8 cellular contexts compared by ENCODE assay signal in genomic region chr11:64226507-64227051, GRCh38. TPM values are rescaled to one million over a fixed set of nuclear protein-coding genes. Genes with fewer than 3 reads are reported as not detected.
A peak's percentile ranks its signal among the peaks of the same experiment; 100 is the strongest.
DNase-seq lines count a peak whose midpoint lies in the region; ATAC-seq and TF ChIP-seq lines count a peak whose summit lies in the region.

No MANE protein-coding gene starts in this region.

- H3K4me3 Mint-ChIP-seq in T-helper 1 cell treated with Interleukin-12 subunit alpha and Interleukin-12 subunit beta and Interleukin-4 antibody, amounts not matched to agents 30 μg/mL and 1 μg/mL, for 36 hours: peak overlapping the region; percentile 88

- H3K79me2 ChIP-seq in Karpas-422 (ENCODE audit: low read length): peaks cover 16% of the 10 kb centered on the region

- no peaks in the 10 kb centered on the region for H3K9me3 ChIP-seq in Karpas-422 (ENCODE audit: low read length)
- H3K9me3 ChIP-seq in breast epithelium: no peaks in the 10 kb centered on the region

- no peaks in the 10 kb centered on the region for H3K36me3 ChIP-seq in Karpas-422 (ENCODE audit: insufficient read depth, low read length)
- no peaks in the 10 kb centered on the region for H3K36me3 ChIP-seq in breast epithelium

- intact Hi-C loops in breast epithelium (cut with DNase I; ENCODE audit: low total_unique reads): no loop called here

- TF ChIP-seq CTCF in breast epithelium (IDR thresholded peaks at IDR 0.05): no peak

- H3K27ac Mint-ChIP-seq in T-helper 1 cell treated with Interleukin-12 subunit alpha and Interleukin-12 subunit beta and Interleukin-4 antibody, amounts not matched to agents 30 μg/mL and 1 μg/mL, for 36 hours: peak overlapping the region; percentile 86

- H3K27me3 ChIP-seq in Karpas-422 (ENCODE audit: low read length) (no peaks in the 10 kb centered on the region), breast epithelium (no peaks in the 10 kb centered on the region), layer of hippocampus (ENCODE audit: control insufficient read depth, insufficient read depth, low read length) (no peaks in the 10 kb centered on the region)

- H3K36me3 Mint-ChIP-seq in T-helper 1 cell treated with Interleukin-12 subunit alpha and Interleukin-12 subunit beta and Interleukin-4 antibody, amounts not matched to agents 30 μg/mL and 1 μg/mL, for 36 hours (ENCODE audit: low read depth): no peaks in the 10 kb centered on the region

- H3K4me2 ChIP-seq in Karpas-422 (ENCODE audit: low read depth, low read length, poor library complexity, severe bottlenecking): peak overlapping the region; percentile 100

- DNase-seq in NCI-H82 (lab: John Stamatoyannopoulos, UW) (peak; percentile 49), NCI-H82 treated with DMSO at 0.1 percent for 48 hours (lab: John Stamatoyannopoulos, UW; ENCODE audit: unreplicated experiment) (no peak), Karpas-422 (peak; percentile 93), breast epithelium (ENCODE audit: low spot score in 2 of 2) (no peak)
- peak; percentile 24 to 63 (median 44) for DNase-seq in stimulated activated naive CD4-positive, alpha-beta T cell (lab: John Stamatoyannopoulos, UW)

- peak overlapping the region; percentile 100 for H3K9ac ChIP-seq in Karpas-422 (ENCODE audit: low read length)

- H3K4me3 ChIP-seq in Karpas-422 (ENCODE audit: low read length) (peak overlapping the region; percentile 99), breast epithelium (peak overlapping the region; percentile 53 to 89 (median 87))

- H3K27ac ChIP-seq in Karpas-422 (ENCODE audit: low read length): peak overlapping the region; percentile 87
- H3K27ac ChIP-seq in breast epithelium: peak overlapping the region; percentile 91 to 95
- peak overlapping the region; percentile 90 for H3K27ac ChIP-seq in layer of hippocampus (ENCODE audit: low read depth, low read length)

- H3K9me2 ChIP-seq in Karpas-422 (replicated peaks; ENCODE audit: insufficient read depth, low read length): no peaks in the 10 kb centered on the region

- H3K27me3 Mint-ChIP-seq in T-helper 1 cell treated with Interleukin-12 subunit alpha and Interleukin-12 subunit beta and Interleukin-4 antibody, amounts not matched to agents 30 μg/mL and 1 μg/mL, for 36 hours (ENCODE audit: low read depth): no peaks in the 10 kb centered on the region

- ATAC-seq in GM19023 (IDR thresholded peaks at IDR 0.05; ENCODE audit: unreplicated experiment): no peak

- no peak overlapping the region for H2AFZ ChIP-seq in Karpas-422 (ENCODE audit: low read length)

- H3K4me1 Mint-ChIP-seq in T-helper 1 cell treated with Interleukin-12 subunit alpha and Interleukin-12 subunit beta and Interleukin-4 antibody, amounts not matched to agents 30 μg/mL and 1 μg/mL, for 36 hours (ENCODE audit: low read depth): peaks cover 23% of the 10 kb centered on the region

- no peaks in the 10 kb centered on the region for H3K9me3 Mint-ChIP-seq in T-helper 1 cell treated with Interleukin-12 subunit alpha and Interleukin-12 subunit beta and Interleukin-4 antibody, amounts not matched to agents 30 μg/mL and 1 μg/mL, for 36 hours

- H4K20me1 ChIP-seq in Karpas-422 (ENCODE audit: insufficient read depth, low read depth, low read length): no peaks in the 10 kb centered on the region

- no peak for TF ChIP-seq POLR2A in breast epithelium (IDR thresholded peaks at IDR 0.05)

- peaks cover 57% of the 10 kb centered on the region for H3K4me1 ChIP-seq in Karpas-422 (ENCODE audit: low read length)
- H3K4me1 ChIP-seq in breast epithelium: peaks cover 0 to 4% of the 10 kb centered on the region in 2 donors

RNA-seq across cellular contexts. Expression of gene NUDT22, which starts 0.5 kb away (rescaled TPM):
- total RNA-seq in Karpas-422 (2014; rRNA removed; shearing (Covaris generic); ENCODE audit: low replicate concordance): 70.0 and 114 TPM in 2 replicates
- 10 to 100 TPM; 34.2 to 58.0 (median 36.7) TPM for total RNA-seq in breast epithelium

RNA-seq across cellular contexts. Expression of gene TRPT1, which starts 0.6 kb away (rescaled TPM):
- total RNA-seq in Karpas-422 (2014; rRNA removed; shearing (Covaris generic); ENCODE audit: low replicate concordance): 72.5 and 90.4 TPM in 2 replicates
- 10 to 100 TPM; 42.9 to 54.1 (median 51.1) TPM for total RNA-seq in breast epithelium

RNA-seq across cellular contexts. Expression of gene DNAJC4, which starts 3.8 kb away (rescaled TPM):
- total RNA-seq in Karpas-422 (2014; rRNA removed; shearing (Covaris generic); ENCODE audit: low replicate concordance): 32.0 and 51.0 TPM in 2 replicates
- total RNA-seq in breast epithelium: 10 to 100 TPM; 23.6 to 33.5 (median 32.6) TPM

RNA-seq across cellular contexts. Expression of gene VEGFB, which starts 7.8 kb away (rescaled TPM):
- 43.4 and 67.9 TPM in 2 replicates for total RNA-seq in Karpas-422 (2014; rRNA removed; shearing (Covaris generic); ENCODE audit: low replicate concordance)
- 100 to 1,000 TPM in 1 of 3 donors, 10 to 100 TPM in 2; 45.1 to 223 (median 53.4) TPM for total RNA-seq in breast epithelium

RNA-seq across cellular contexts. Expression of gene FKBP2, which starts 14.3 kb away (rescaled TPM):
- total RNA-seq in Karpas-422 (2014; rRNA removed; shearing (Covaris generic); ENCODE audit: low replicate concordance): 27.8 and 73.4 TPM in 2 replicates
- 10 to 100 TPM; 51.4 to 77.3 (median 54.6) TPM for total RNA-seq in breast epithelium

Comparison
In these comparisons a context has a peak if more than half of its experiments do, and no peak if none do; other contexts are left out.
1. DNase-seq: peak in NCI-H82 (single experiment), Karpas-422 (single experiment) and stimulated activated naive CD4-positive, alpha-beta T cell (6 of 6); none in NCI-H82 treated with DMSO at 0.1 percent for 48 hours (single experiment) and breast epithelium (0 of 2).
2. Peak in every context shown above with its lines, with median percentiles within 50 percentile points of each other: H3K27ac ChIP-seq.